In the genomic region with DNA sequence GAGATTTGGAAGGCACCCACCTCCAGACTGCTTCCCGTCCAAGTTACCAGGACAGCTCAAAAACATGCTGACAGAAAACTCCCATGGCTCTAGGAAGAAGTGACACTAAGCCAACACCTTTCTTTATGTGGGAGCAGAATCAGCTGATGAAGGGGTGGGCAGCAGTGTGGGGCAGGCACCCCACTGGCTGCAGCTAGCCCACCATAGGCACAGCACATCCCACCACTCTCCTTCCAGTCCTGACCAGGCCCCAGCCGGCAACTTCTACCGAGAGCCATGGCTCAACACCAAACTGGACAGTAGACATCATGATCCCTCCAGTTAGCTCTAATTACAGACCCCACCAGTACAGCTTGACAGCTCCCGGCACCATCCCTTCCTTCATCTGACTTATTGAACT, we compare ENCODE assay signal across 2 cellular contexts.
TF ChIP-seq lines count a peak whose summit lies in the region.

No MANE protein-coding gene starts in this region.

TF ChIP-seq in SK-N-SH, 30 proteins besides CTCF, POLR2A, EP300 and RAD21 (continued from another document):
- TF ChIP-seq, protein P1, sequence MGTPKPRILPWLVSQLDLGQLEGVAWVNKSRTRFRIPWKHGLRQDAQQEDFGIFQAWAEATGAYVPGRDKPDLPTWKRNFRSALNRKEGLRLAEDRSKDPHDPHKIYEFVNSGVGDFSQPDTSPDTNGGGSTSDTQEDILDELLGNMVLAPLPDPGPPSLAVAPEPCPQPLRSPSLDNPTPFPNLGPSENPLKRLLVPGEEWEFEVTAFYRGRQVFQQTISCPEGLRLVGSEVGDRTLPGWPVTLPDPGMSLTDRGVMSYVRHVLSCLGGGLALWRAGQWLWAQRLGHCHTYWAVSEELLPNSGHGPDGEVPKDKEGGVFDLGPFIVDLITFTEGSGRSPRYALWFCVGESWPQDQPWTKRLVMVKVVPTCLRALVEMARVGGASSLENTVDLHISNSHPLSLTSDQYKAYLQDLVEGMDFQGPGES (IDR thresholded peaks at IDR 0.05; ENCODE audit: low read depth, low read length): no peak
- TF ChIP-seq ELF1 (IDR thresholded peaks at IDR 0.05): no peak
- TF ChIP-seq SIN3A (IDR thresholded peaks at IDR 0.05; ENCODE audit: borderline replicate concordance, low read depth, low read length): no peak
- TF ChIP-seq SMC3 (IDR thresholded peaks at IDR 0.05; ENCODE audit: low read depth, low read length): no peak
- no peak for TF ChIP-seq JUND (IDR thresholded peaks at IDR 0.05)
- TF ChIP-seq MEF2A (IDR thresholded peaks at IDR 0.05; ENCODE audit: borderline replicate concordance, low read depth): no peak
- TF ChIP-seq, protein P2, sequence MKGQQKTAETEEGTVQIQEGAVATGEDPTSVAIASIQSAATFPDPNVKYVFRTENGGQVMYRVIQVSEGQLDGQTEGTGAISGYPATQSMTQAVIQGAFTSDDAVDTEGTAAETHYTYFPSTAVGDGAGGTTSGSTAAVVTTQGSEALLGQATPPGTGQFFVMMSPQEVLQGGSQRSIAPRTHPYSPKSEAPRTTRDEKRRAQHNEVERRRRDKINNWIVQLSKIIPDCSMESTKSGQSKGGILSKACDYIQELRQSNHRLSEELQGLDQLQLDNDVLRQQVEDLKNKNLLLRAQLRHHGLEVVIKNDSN (IDR thresholded peaks at IDR 0.05; ENCODE audit: borderline replicate concordance, low read depth): no peak
- TF ChIP-seq MXI1 (IDR thresholded peaks at IDR 0.05; ENCODE audit: low read depth, low read length): no peak
- no peak for TF ChIP-seq TEAD4 (IDR thresholded peaks at IDR 0.05; ENCODE audit: borderline replicate concordance, insufficient read depth)

TF ChIP-seq in SK-N-SH treated with all-trans-retinoic acid at 6 μM for 48 hours, 23 proteins besides CTCF, POLR2A, EP300 and RAD21 (continued from another document):
- TF ChIP-seq, protein P3, sequence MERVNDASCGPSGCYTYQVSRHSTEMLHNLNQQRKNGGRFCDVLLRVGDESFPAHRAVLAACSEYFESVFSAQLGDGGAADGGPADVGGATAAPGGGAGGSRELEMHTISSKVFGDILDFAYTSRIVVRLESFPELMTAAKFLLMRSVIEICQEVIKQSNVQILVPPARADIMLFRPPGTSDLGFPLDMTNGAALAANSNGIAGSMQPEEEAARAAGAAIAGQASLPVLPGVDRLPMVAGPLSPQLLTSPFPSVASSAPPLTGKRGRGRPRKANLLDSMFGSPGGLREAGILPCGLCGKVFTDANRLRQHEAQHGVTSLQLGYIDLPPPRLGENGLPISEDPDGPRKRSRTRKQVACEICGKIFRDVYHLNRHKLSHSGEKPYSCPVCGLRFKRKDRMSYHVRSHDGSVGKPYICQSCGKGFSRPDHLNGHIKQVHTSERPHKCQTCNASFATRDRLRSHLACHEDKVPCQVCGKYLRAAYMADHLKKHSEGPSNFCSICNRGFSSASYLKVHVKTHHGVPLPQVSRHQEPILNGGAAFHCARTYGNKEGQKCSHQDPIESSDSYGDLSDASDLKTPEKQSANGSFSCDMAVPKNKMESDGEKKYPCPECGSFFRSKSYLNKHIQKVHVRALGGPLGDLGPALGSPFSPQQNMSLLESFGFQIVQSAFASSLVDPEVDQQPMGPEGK (CRISPR knock-in tag; IDR thresholded peaks at IDR 0.05; ENCODE audit: borderline replicate concordance): no peak
- TF ChIP-seq, protein P4, sequence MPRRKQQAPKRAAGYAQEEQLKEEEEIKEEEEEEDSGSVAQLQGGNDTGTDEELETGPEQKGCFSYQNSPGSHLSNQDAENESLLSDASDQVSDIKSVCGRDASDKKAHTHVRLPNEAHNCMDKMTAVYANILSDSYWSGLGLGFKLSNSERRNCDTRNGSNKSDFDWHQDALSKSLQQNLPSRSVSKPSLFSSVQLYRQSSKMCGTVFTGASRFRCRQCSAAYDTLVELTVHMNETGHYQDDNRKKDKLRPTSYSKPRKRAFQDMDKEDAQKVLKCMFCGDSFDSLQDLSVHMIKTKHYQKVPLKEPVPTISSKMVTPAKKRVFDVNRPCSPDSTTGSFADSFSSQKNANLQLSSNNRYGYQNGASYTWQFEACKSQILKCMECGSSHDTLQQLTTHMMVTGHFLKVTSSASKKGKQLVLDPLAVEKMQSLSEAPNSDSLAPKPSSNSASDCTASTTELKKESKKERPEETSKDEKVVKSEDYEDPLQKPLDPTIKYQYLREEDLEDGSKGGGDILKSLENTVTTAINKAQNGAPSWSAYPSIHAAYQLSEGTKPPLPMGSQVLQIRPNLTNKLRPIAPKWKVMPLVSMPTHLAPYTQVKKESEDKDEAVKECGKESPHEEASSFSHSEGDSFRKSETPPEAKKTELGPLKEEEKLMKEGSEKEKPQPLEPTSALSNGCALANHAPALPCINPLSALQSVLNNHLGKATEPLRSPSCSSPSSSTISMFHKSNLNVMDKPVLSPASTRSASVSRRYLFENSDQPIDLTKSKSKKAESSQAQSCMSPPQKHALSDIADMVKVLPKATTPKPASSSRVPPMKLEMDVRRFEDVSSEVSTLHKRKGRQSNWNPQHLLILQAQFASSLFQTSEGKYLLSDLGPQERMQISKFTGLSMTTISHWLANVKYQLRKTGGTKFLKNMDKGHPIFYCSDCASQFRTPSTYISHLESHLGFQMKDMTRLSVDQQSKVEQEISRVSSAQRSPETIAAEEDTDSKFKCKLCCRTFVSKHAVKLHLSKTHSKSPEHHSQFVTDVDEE (CRISPR knock-in tag; IDR thresholded peaks at IDR 0.05): no peak
- TF ChIP-seq, protein P5, sequence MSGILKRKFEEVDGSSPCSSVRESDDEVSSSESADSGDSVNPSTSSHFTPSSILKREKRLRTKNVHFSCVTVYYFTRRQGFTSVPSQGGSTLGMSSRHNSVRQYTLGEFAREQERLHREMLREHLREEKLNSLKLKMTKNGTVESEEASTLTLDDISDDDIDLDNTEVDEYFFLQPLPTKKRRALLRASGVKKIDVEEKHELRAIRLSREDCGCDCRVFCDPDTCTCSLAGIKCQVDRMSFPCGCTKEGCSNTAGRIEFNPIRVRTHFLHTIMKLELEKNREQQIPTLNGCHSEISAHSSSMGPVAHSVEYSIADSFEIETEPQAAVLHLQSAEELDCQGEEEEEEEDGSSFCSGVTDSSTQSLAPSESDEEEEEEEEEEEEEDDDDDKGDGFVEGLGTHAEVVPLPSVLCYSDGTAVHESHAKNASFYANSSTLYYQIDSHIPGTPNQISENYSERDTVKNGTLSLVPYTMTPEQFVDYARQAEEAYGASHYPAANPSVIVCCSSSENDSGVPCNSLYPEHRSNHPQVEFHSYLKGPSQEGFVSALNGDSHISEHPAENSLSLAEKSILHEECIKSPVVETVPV (CRISPR knock-in tag; IDR thresholded peaks at IDR 0.05): no peak
- TF ChIP-seq OSR1 (CRISPR knock-in tag; IDR thresholded peaks at IDR 0.05) (no peak), SNAI2 (CRISPR knock-in tag; IDR thresholded peaks at IDR 0.05) (no peak), ZNF565 (CRISPR knock-in tag; conservative IDR thresholded peaks at IDR 0.05; ENCODE audit: low read depth) (no peak), ZFP30 (CRISPR knock-in tag; IDR thresholded peaks at IDR 0.05) (no peak), CSDC2 (CRISPR knock-in tag; IDR thresholded peaks at IDR 0.05) (no peak)
- TF ChIP-seq, protein P6, sequence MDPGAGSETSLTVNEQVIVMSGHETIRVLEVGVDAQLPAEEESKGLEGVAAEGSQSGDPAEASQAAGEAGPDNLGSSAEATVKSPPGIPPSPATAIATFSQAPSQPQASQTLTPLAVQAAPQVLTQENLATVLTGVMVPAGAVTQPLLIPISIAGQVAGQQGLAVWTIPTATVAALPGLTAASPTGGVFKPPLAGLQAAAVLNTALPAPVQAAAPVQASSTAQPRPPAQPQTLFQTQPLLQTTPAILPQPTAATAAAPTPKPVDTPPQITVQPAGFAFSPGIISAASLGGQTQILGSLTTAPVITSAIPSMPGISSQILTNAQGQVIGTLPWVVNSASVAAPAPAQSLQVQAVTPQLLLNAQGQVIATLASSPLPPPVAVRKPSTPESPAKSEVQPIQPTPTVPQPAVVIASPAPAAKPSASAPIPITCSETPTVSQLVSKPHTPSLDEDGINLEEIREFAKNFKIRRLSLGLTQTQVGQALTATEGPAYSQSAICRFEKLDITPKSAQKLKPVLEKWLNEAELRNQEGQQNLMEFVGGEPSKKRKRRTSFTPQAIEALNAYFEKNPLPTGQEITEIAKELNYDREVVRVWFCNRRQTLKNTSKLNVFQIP (CRISPR knock-in tag; IDR thresholded peaks at IDR 0.05; ENCODE audit: borderline replicate concordance, low read depth): no peak
